Comparison of ENCODE assay signal across 17 cellular contexts in genomic region chr4:94695389-94695788, GRCh38.
"Had no signal": no experiment of that assay in that cellular context is flagged by ENCODE, and none has a peak within 500 bp of the region (broad histone marks: within the 10 kb centered on the region; RNA-seq: fewer than 3 reads in every experiment).

No MANE protein-coding gene starts in this region.

- H3K27me3 ChIP-seq: gastroesophageal sphincter, heart right ventricle, stomach had no signal

- H3K9me3 ChIP-seq: gastroesophageal sphincter, heart right ventricle, stomach had no signal

- H3K9me3 Mint-ChIP-seq: activated B cell treated with CpG ODN at 0.5 μM for 24 hours; activated naive CD4-positive, alpha-beta T cell treated with anti-CD3 and anti-CD28 coated beads, Interleukin-2, amount 50 U/mL, for 24 hours; activated T-cell treated with anti-CD3 and anti-CD28 coated beads, Interleukin-2, amount 50 U/mL, for 72 hours; nephron progenitor cell; T-helper 2 cell treated with Interferon-gamma antibody and Interleukin-4, amounts not matched to agents 5 μg/mL and 100 μg/mL, for 36 hours had no signal

- ATAC-seq: activated T-cell treated with anti-CD3 and anti-CD28 coated beads, Interleukin-2, amount 50 U/mL, for 72 hours; gastroesophageal sphincter; heart right ventricle; left ventricle myocardium superior had no signal

- H3K4me1 ChIP-seq: gastroesophageal sphincter, heart right ventricle, stomach had no signal

- DNase-seq: activated B cell treated with CpG ODN at 0.5 μM for 24 hours; activated CD4-positive, alpha-beta T cell treated with anti-CD3 and anti-CD28 coated beads, Interleukin-2, amount 50 U/mL, for 1 hour; activated gamma-delta T cell; activated T-cell treated with anti-CD3 and anti-CD28 coated beads, Interleukin-2, amount 50 U/mL, for 72 hours; cerebellar nuclear complex; cortex of kidney; heart right ventricle; kidney glomerular epithelial cell; left ventricle myocardium superior; nephron progenitor cell; occipital lobe; retina; stomach; trophoblast cell had no signal

- H3K36me3 ChIP-seq: gastroesophageal sphincter, heart right ventricle, stomach had no signal

- H3K4me1 Mint-ChIP-seq: activated B cell treated with CpG ODN at 0.5 μM for 24 hours; activated naive CD4-positive, alpha-beta T cell treated with anti-CD3 and anti-CD28 coated beads, Interleukin-2, amount 50 U/mL, for 24 hours had no signal

- H3K36me3 Mint-ChIP-seq: activated naive CD4-positive, alpha-beta T cell treated with anti-CD3 and anti-CD28 coated beads, Interleukin-2, amount 50 U/mL, for 24 hours had no signal

- H3K27me3 Mint-ChIP-seq: activated B cell treated with CpG ODN at 0.5 μM for 24 hours had no signal

- H3K4me3 Mint-ChIP-seq: activated B cell treated with CpG ODN at 0.5 μM for 24 hours; activated naive CD4-positive, alpha-beta T cell treated with anti-CD3 and anti-CD28 coated beads, Interleukin-2, amount 50 U/mL, for 24 hours; activated T-cell treated with anti-CD3 and anti-CD28 coated beads, Interleukin-2, amount 50 U/mL, for 72 hours; nephron progenitor cell; T-helper 2 cell treated with Interferon-gamma antibody and Interleukin-4, amounts not matched to agents 5 μg/mL and 100 μg/mL, for 36 hours had no signal

- H3K27ac Mint-ChIP-seq: activated B cell treated with CpG ODN at 0.5 μM for 24 hours; activated naive CD4-positive, alpha-beta T cell treated with anti-CD3 and anti-CD28 coated beads, Interleukin-2, amount 50 U/mL, for 24 hours; activated T-cell treated with anti-CD3 and anti-CD28 coated beads, Interleukin-2, amount 50 U/mL, for 72 hours; nephron progenitor cell; T-helper 2 cell treated with Interferon-gamma antibody and Interleukin-4, amounts not matched to agents 5 μg/mL and 100 μg/mL, for 36 hours had no signal

- H3K27ac ChIP-seq: gastroesophageal sphincter, heart right ventricle, stomach had no signal

- H3K4me3 ChIP-seq: gastroesophageal sphincter, heart right ventricle, stomach had no signal
